ENCODE assay signal across 8 cellular contexts in the genomic region with DNA sequence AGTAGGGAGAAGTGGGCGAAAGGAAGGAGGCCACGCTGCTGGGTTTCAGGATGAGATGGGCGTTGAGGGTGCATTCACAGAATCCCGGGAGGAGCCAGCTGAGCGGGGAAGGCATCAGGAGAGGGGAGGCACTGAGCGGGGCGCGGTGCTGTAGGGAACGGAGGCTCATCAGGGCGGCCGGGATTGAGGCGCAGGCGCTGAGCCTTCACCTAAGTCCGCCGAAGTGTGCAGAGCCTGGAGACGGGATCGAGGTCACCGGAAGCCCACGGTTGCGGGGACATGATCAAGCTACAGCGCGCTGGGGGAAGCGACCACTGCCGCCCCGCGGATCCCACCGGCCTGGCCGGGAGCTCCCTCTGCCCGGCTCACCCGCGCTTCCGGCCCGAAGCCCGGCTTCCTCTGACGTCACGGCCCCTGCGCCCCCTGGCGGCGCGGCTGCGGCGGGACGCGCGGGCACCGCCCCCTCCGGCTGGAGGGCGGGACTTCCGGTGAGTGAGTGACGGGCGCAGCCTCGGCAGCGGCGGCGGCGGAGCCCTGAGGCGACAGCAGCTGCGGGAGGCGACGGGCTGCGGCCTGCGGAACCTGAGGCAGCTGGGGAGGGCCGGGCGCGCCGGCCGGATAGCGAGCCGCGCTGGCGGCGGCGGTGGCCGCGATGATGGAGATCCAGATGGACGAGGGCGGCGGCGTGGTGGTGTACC. TPM values are rescaled to one million over a fixed set of nuclear protein-coding genes. Genes with fewer than 3 reads are reported as not detected.
DNase-seq lines count a peak whose midpoint lies in the region; ATAC-seq and TF ChIP-seq lines count a peak whose summit lies in the region.

MAPK8IP3 (plus strand) TSS at position 508 of the 698 bp plus-strand sequence; CDS start at position 653, 145 bp downstream.

- DNase-seq in EL (peak; percentile 89), GM23338 (ENCODE audit: low spot score) (peak; percentile 88), LHCN-M2 (ENCODE audit: low read depth) (peak; percentile 88), RPMI8226 (peak; percentile 96), fibroblast of pulmonary artery (ENCODE audit: low read depth) (peak; percentile 88), nephron progenitor cell (peak; percentile 98)
- DNase-seq in activated T-helper 2 cell treated with anti-CD3 and anti-CD28 coated beads, Interferon-gamma antibody, Interleukin-2, Interleukin-4, amounts not matched to agents 10 μg/mL and 5 μg/mL and 100 μg/mL, durations not matched to agents 14 hours and 24 hours and 36 hours (ENCODE audit: low spot score), result peak; percentile 94

- peak within 1 kb of the TSS; percentile 96 for H3K4me3 Mint-ChIP-seq in GM23338
- H3K4me3 Mint-ChIP-seq in activated T-helper 2 cell treated with anti-CD3 and anti-CD28 coated beads, Interferon-gamma antibody, Interleukin-2, Interleukin-4, amounts not matched to agents 10 μg/mL and 5 μg/mL and 100 μg/mL, durations not matched to agents 14 hours and 24 hours and 36 hours (ENCODE audit: low read depth), result peak within 1 kb of the TSS; percentile 96
- H3K4me3 Mint-ChIP-seq in nephron progenitor cell, result peak within 1 kb of the TSS; percentile 96
- H3K4me3 Mint-ChIP-seq in stimulated activated naive CD8-positive, alpha-beta T cell treated with anti-CD3 and anti-CD28 coated beads, Interleukin-15, Interleukin-2, amounts not matched to agents 100 ng/mL and 50 ng/mL, for 24 hours, result peak within 1 kb of the TSS; percentile 100

- H3K4me1 ChIP-seq in GM23338 (ENCODE audit: insufficient read depth), result peaks cover 14% of the 10 kb centered on the region

- no peaks in the 10 kb centered on the region for H3K9me2 ChIP-seq in GM23338 (ENCODE audit: insufficient read depth)

- peak within 1 kb of the TSS; percentile 85 for H2AFZ ChIP-seq in GM23338

- peaks cover 40% of the 10 kb centered on the region for H3K79me2 ChIP-seq in GM23338 (replicated peaks; ENCODE audit: insufficient read depth)

- peak within 1 kb of the TSS; percentile 94 for H3K27ac ChIP-seq in GM23338 (ENCODE audit: low read depth)

- H3K36me3 Mint-ChIP-seq in GM23338 (ENCODE audit: low read depth), result peaks cover 26% of the 10 kb centered on the region
- H3K36me3 Mint-ChIP-seq in activated T-helper 2 cell treated with anti-CD3 and anti-CD28 coated beads, Interferon-gamma antibody, Interleukin-2, Interleukin-4, amounts not matched to agents 10 μg/mL and 5 μg/mL and 100 μg/mL, durations not matched to agents 14 hours and 24 hours and 36 hours (ENCODE audit: low read depth), result peaks cover 36% of the 10 kb centered on the region
- H3K36me3 Mint-ChIP-seq in nephron progenitor cell (ENCODE audit: low read depth), result peaks cover 17% of the 10 kb centered on the region
- peaks cover 24% of the 10 kb centered on the region for H3K36me3 Mint-ChIP-seq in stimulated activated naive CD8-positive, alpha-beta T cell treated with anti-CD3 and anti-CD28 coated beads, Interleukin-15, Interleukin-2, amounts not matched to agents 100 ng/mL and 50 ng/mL, for 24 hours (ENCODE audit: low read depth)

- TF ChIP-seq CTCF in GM23338 (conservative IDR thresholded peaks at IDR 0.05; ENCODE audit: low read depth in 2 of 2), result peak; percentile 65 to 80
- peak; percentile 31 for TF ChIP-seq CTCF in fibroblast of pulmonary artery (IDR thresholded peaks at IDR 0.05; ENCODE audit: low read length, missing control alignments)
- peak; percentile 71 for TF ChIP-seq CTCF in nephron progenitor cell (IDR thresholded peaks at IDR 0.05)

- H3K27ac Mint-ChIP-seq in GM23338, result peak within 1 kb of the TSS; percentile 99
- H3K27ac Mint-ChIP-seq in activated T-helper 2 cell treated with anti-CD3 and anti-CD28 coated beads, Interferon-gamma antibody, Interleukin-2, Interleukin-4, amounts not matched to agents 10 μg/mL and 5 μg/mL and 100 μg/mL, durations not matched to agents 14 hours and 24 hours and 36 hours, result peak within 1 kb of the TSS; percentile 98
- peak within 1 kb of the TSS; percentile 99 for H3K27ac Mint-ChIP-seq in nephron progenitor cell
- H3K27ac Mint-ChIP-seq in stimulated activated naive CD8-positive, alpha-beta T cell treated with anti-CD3 and anti-CD28 coated beads, Interleukin-15, Interleukin-2, amounts not matched to agents 100 ng/mL and 50 ng/mL, for 24 hours, result peak within 1 kb of the TSS; percentile 98

- peaks cover 21% of the 10 kb centered on the region for H3K27me3 Mint-ChIP-seq in GM23338 (ENCODE audit: insufficient read depth, low read depth, poor library complexity)
- no peaks in the 10 kb centered on the region for H3K27me3 Mint-ChIP-seq in activated T-helper 2 cell treated with anti-CD3 and anti-CD28 coated beads, Interferon-gamma antibody, Interleukin-2, Interleukin-4, amounts not matched to agents 10 μg/mL and 5 μg/mL and 100 μg/mL, durations not matched to agents 14 hours and 24 hours and 36 hours (ENCODE audit: low read depth)
- H3K27me3 Mint-ChIP-seq in nephron progenitor cell (ENCODE audit: low read depth, poor library complexity), result no peaks in the 10 kb centered on the region
- no peaks in the 10 kb centered on the region for H3K27me3 Mint-ChIP-seq in stimulated activated naive CD8-positive, alpha-beta T cell treated with anti-CD3 and anti-CD28 coated beads, Interleukin-15, Interleukin-2, amounts not matched to agents 100 ng/mL and 50 ng/mL, for 24 hours

- H3K4me3 ChIP-seq in GM23338 (peak within 1 kb of the TSS; percentile 90), fibroblast of pulmonary artery (replicated peaks; ENCODE audit: low read depth, low read length) (peak within 1 kb of the TSS; percentile 90)

- H3F3A ChIP-seq in GM23338 (replicated peaks; ENCODE audit: low read depth), result peaks cover 29% of the 10 kb centered on the region

- intact Hi-C loops in activated T-helper 2 cell treated with anti-CD3 and anti-CD28 coated beads, Interferon-gamma antibody, Interleukin-2, Interleukin-4, amounts not matched to agents 10 μg/mL and 5 μg/mL and 100 μg/mL, durations not matched to agents 14 hours and 24 hours and 36 hours (cut with micrococcal nuclease), result loop anchor here (1.0 to 10.0 kb wide), 4 partner anchors 28 to 171 kb away; partner anchors contain the start of genes CRAMP1, IFT140, JPT2 and NUBP2

- H3K4me1 Mint-ChIP-seq in GM23338 (peaks cover 20% of the 10 kb centered on the region), nephron progenitor cell (peaks cover 39% of the 10 kb centered on the region)
- H3K4me1 Mint-ChIP-seq in activated T-helper 2 cell treated with anti-CD3 and anti-CD28 coated beads, Interferon-gamma antibody, Interleukin-2, Interleukin-4, amounts not matched to agents 10 μg/mL and 5 μg/mL and 100 μg/mL, durations not matched to agents 14 hours and 24 hours and 36 hours (ENCODE audit: low read depth), result peaks cover 17% of the 10 kb centered on the region
- H3K4me1 Mint-ChIP-seq in stimulated activated naive CD8-positive, alpha-beta T cell treated with anti-CD3 and anti-CD28 coated beads, Interleukin-15, Interleukin-2, amounts not matched to agents 100 ng/mL and 50 ng/mL, for 24 hours (ENCODE audit: low read depth), result peaks cover 40% of the 10 kb centered on the region

- no peaks in the 10 kb centered on the region for H3K36me3 ChIP-seq in GM23338 (ENCODE audit: insufficient read depth)

- peak; percentile 81 for ATAC-seq in GM23338

- H3K27me3 ChIP-seq in GM23338 (ENCODE audit: insufficient read depth), result no peaks in the 10 kb centered on the region

- H3K9me3 Mint-ChIP-seq in GM23338 (no peaks in the 10 kb centered on the region), nephron progenitor cell (no peaks in the 10 kb centered on the region)
- H3K9me3 Mint-ChIP-seq in activated T-helper 2 cell treated with anti-CD3 and anti-CD28 coated beads, Interferon-gamma antibody, Interleukin-2, Interleukin-4, amounts not matched to agents 10 μg/mL and 5 μg/mL and 100 μg/mL, durations not matched to agents 14 hours and 24 hours and 36 hours, result no peaks in the 10 kb centered on the region
- no peaks in the 10 kb centered on the region for H3K9me3 Mint-ChIP-seq in stimulated activated naive CD8-positive, alpha-beta T cell treated with anti-CD3 and anti-CD28 coated beads, Interleukin-15, Interleukin-2, amounts not matched to agents 100 ng/mL and 50 ng/mL, for 24 hours

- H4K20me1 ChIP-seq in GM23338 (replicated peaks; ENCODE audit: insufficient read depth), result peaks cover 30% of the 10 kb centered on the region

- peak within 1 kb of the TSS; percentile 92 for H3K4me2 ChIP-seq in GM23338

TF ChIP-seq in GM23338, 12 proteins besides CTCF, POLR2A, EP300 and RAD21:
- TF ChIP-seq POLR2AphosphoS5 (IDR thresholded peaks at IDR 0.05; ENCODE audit: low read depth) (peak; percentile 93), ETS1 (IDR thresholded peaks at IDR 0.05) (no peak), ZNF114 (CRISPR knock-in tag; IDR thresholded peaks at IDR 0.05) (no peak), NANOG (IDR thresholded peaks at IDR 0.05; ENCODE audit: borderline replicate concordance) (no peak), CREB1 (CRISPR knock-in tag; IDR thresholded peaks at IDR 0.05; ENCODE audit: low read depth) (peak; percentile 99), STAT1 (IDR thresholded peaks at IDR 0.05; ENCODE audit: unreplicated experiment) (no peak), JUNB (IDR thresholded peaks at IDR 0.05; ENCODE audit: unreplicated experiment) (no peak)

RNA-seq across cellular contexts. Expression of gene MAPK8IP3, which starts in this region (rescaled TPM):
- 52.2 and 58.4 TPM in 2 replicates for total RNA-seq in GM23338 (2014; rRNA removed; shearing (Covaris generic))
- polyA plus RNA-seq in GM23338 (2016; fragmentation: Nextera tagmentation; extraction: Ambion mirVana), result 10.7 and 11.3 TPM in 2 replicates
- total RNA-seq in LHCN-M2 (2014; rRNA removed), result 45.9 and 55.4 TPM in 2 replicates
- polyA plus RNA-seq in LHCN-M2 (2012), result 31.4 TPM
- 74.8 and 77.5 TPM in 2 replicates for total RNA-seq in activated T-helper 2 cell treated with anti-CD3 and anti-CD28 coated beads, Interferon-gamma antibody, Interleukin-2, Interleukin-4, amounts not matched to agents 10 μg/mL and 5 μg/mL and 100 μg/mL, durations not matched to agents 14 hours and 24 hours and 36 hours

Comparison
In these comparisons a context has a peak if more than half of its experiments do, and no peak if none do; other contexts are left out.
1. Peak in every context shown above with its lines: DNase-seq, ATAC-seq, H3K4me3 ChIP-seq and H3K27ac ChIP-seq.